ENCODE assay signal across 8 cellular contexts in genomic region chr12:9798008-9798619, GRCh38. TPM values are rescaled to one million over a fixed set of nuclear protein-coding genes. Genes with fewer than 3 reads are reported as not detected.
A peak's percentile ranks its signal among the peaks of the same experiment; 100 is the strongest.
DNase-seq lines count a peak whose midpoint lies in the region; ATAC-seq and TF ChIP-seq lines count a peak whose summit lies in the region.

No MANE protein-coding gene starts in this region.

- H3K9me3 Mint-ChIP-seq in CD8-positive, alpha-beta T cell: no peaks in the 10 kb centered on the region

- no peaks in the 10 kb centered on the region for H3K27me3 ChIP-seq in CD8-positive, alpha-beta T cell (ENCODE audit: insufficient read depth, low read length)
- H3K27me3 ChIP-seq in iPS DF 6.9 (ENCODE audit: control insufficient read depth, insufficient read depth, low read length) (no peaks in the 10 kb centered on the region), suprapubic skin (no peaks in the 10 kb centered on the region)

- no peak for TF ChIP-seq EP300 in suprapubic skin (IDR thresholded peaks at IDR 0.05)

- H3K36me3 Mint-ChIP-seq in CD8-positive, alpha-beta T cell: no peaks in the 10 kb centered on the region

- no peak for TF ChIP-seq POLR2A in suprapubic skin (IDR thresholded peaks at IDR 0.05)

- H3K36me3 ChIP-seq in CD8-positive, alpha-beta T cell (ENCODE audit: insufficient read depth, low read length): no peaks in the 10 kb centered on the region
- H3K36me3 ChIP-seq in iPS DF 6.9 (ENCODE audit: control insufficient read depth, insufficient read depth, low read length): no peaks in the 10 kb centered on the region
- H3K36me3 ChIP-seq in suprapubic skin: no peaks in the 10 kb centered on the region

- POLR2A ChIA-PET in CD8-positive, alpha-beta T cell (lab: Charles Lee): interaction anchor here (0.7 to 6.3 kb wide), 9 partner anchors 16 to 56 kb away, joined by 3 to 42 read pairs (median 6); partner anchors contain the start of gene CD69
- POLR2A ChIA-PET in RWPE1 (lab: Yijun Ruan, JAX; ENCODE audit: low non-redundant PET): no interaction called here

- peak; percentile 86 for TF ChIP-seq CTCF in CD8-positive, alpha-beta T cell (IDR thresholded peaks at IDR 0.05)
- TF ChIP-seq CTCF in RWPE1 (conservative IDR thresholded peaks at IDR 0.05; ENCODE audit: low read depth) (no peak), suprapubic skin (IDR thresholded peaks at IDR 0.05) (peak in 1 of 2 donors; percentile 35)

- H3K4me1 ChIP-seq in CD8-positive, alpha-beta T cell (ENCODE audit: insufficient read depth, low read length): peaks cover 48% of the 10 kb centered on the region
- H3K4me1 ChIP-seq in iPS DF 6.9 (ENCODE audit: control insufficient read depth, insufficient read depth, low read length) (no peaks in the 10 kb centered on the region), suprapubic skin (no peaks in the 10 kb centered on the region)

- H3K27ac Mint-ChIP-seq in CD8-positive, alpha-beta T cell: peak overlapping the region; percentile 46

- H3K4me3 Mint-ChIP-seq in CD8-positive, alpha-beta T cell: no peak overlapping the region

- WGBS in iPS DF 6.9 (ENCODE audit: insufficient coverage, insufficient read length): 100% methylated on average over 1 of the region's 6 CpGs
- 62% methylated on average over 6 of the region's 6 CpGs for WGBS in suprapubic skin

- CTCF ChIA-PET in CD8-positive, alpha-beta T cell (lab: Charles Lee): interaction anchor here (0.6 to 10.4 kb wide), 34 partner anchors 9 to 467 kb away, joined by 3 to 483 read pairs (median 4); partner anchors contain the start of gene CD69
- CTCF ChIA-PET in RWPE1 (lab: Yijun Ruan, JAX): interaction anchor here (0.5 to 3.3 kb wide), 4 partner anchors 10 to 129 kb away, joined by 3 to 23 read pairs (median 3); no protein-coding TSS in a partner anchor

- H3K27me3 Mint-ChIP-seq in CD8-positive, alpha-beta T cell (ENCODE audit: low read depth): no peaks in the 10 kb centered on the region

- no peaks in the 10 kb centered on the region for H3K9me3 ChIP-seq in CD8-positive, alpha-beta T cell (ENCODE audit: low read length)
- H3K9me3 ChIP-seq in iPS DF 6.9 (ENCODE audit: control insufficient read depth, insufficient read depth, low read length) (no peaks in the 10 kb centered on the region), suprapubic skin (no peaks in the 10 kb centered on the region)

- intact Hi-C loops in CD8-positive, alpha-beta T cell (cut with DNase I, micrococcal nuclease): loop anchor here (1.0 to 5.0 kb wide), 6 partner anchors 48 to 466 kb away; no protein-coding TSS in a partner anchor

- peaks cover 43% of the 10 kb centered on the region for H3K4me1 Mint-ChIP-seq in CD8-positive, alpha-beta T cell (ENCODE audit: low read depth)

- no peak overlapping the region for H3K4me3 ChIP-seq in CD8-positive, alpha-beta T cell (ENCODE audit: low read depth, low read length)
- H3K4me3 ChIP-seq in iPS DF 6.9 (ENCODE audit: low read length) (no peak overlapping the region), suprapubic skin (no peak overlapping the region)

- no peak overlapping the region for H3K27ac ChIP-seq in CD8-positive, alpha-beta T cell (ENCODE audit: low read depth, low read length)
- H3K27ac ChIP-seq in RWPE1: no peak overlapping the region
- H3K27ac ChIP-seq in iPS DF 6.9 (ENCODE audit: low read length): no peak overlapping the region
- no peak overlapping the region for H3K27ac ChIP-seq in suprapubic skin

- peak; percentile 37 to 75 (median 64) for DNase-seq in CD8-positive, alpha-beta T cell
- DNase-seq in RWPE1 (ENCODE audit: low spot score) (peak; percentile 41), iPS DF 6.9 (ENCODE audit: low read depth, low spot score) (peak; percentile 76), suprapubic skin (ENCODE audit: low spot score in 2 of 2) (no peak)
- peak; percentile 55 for DNase-seq in activated gamma-delta T cell treated with anti-CD3 and anti-CD28 coated beads, Interleukin-2, amount 50 U/mL, for 16 hours (ENCODE audit: low read depth)
- DNase-seq in stimulated activated CD4-positive, alpha-beta T cell treated with anti-CD3 and anti-CD28 coated beads, TNF-alpha, amount 100 ng/mL, for 1 hour (ENCODE audit: low read depth in 3 of 3, low spot score in 1 of 3): peak in 2 of 3 donors; percentile 36 to 42

- ATAC-seq in CD8-positive, alpha-beta T cell: peak; percentile 95
- ATAC-seq in GM19452 (IDR thresholded peaks at IDR 0.05; ENCODE audit: unreplicated experiment): peak; percentile 94
- ATAC-seq in HG03457 (IDR thresholded peaks at IDR 0.05; ENCODE audit: unreplicated experiment): peak; percentile 81

RNA-seq across cellular contexts. Expression of gene KLRF1, which starts 29.2 kb away (rescaled TPM):
- total RNA-seq in CD8-positive, alpha-beta T cell: under 1 TPM; 0.78 to 0.92 TPM
- not detected for total RNA-seq in suprapubic skin

RNA-seq across cellular contexts. Expression of gene CD69, which starts 37.4 kb away (rescaled TPM):
- total RNA-seq in CD8-positive, alpha-beta T cell: 100 to 1,000 TPM; 502 to 504 TPM
- 1 to 10 TPM in 3 of 4 donors, under 1 TPM in 1; 0.93 to 2.7 (median 1.7) TPM for total RNA-seq in suprapubic skin

Comparison
In these comparisons a context has a peak if more than half of its experiments do, and no peak if none do; other contexts are left out.
1. DNase-seq: peak in CD8-positive, alpha-beta T cell (7 of 7), RWPE1 (single experiment), activated gamma-delta T cell treated with anti-CD3 and anti-CD28 coated beads, Interleukin-2, amount 50 U/mL, for 16 hours (single experiment), iPS DF 6.9 (single experiment) and stimulated activated CD4-positive, alpha-beta T cell treated with anti-CD3 and anti-CD28 coated beads, TNF-alpha, amount 100 ng/mL, for 1 hour (2 of 3); none in suprapubic skin (0 of 2).
2. RNA of gene CD69, which starts 37.4 kb away (total RNA-seq): 502 to 504 TPM in CD8-positive, alpha-beta T cell; 0.93 to 2.7 TPM in suprapubic skin; every median in the first group is over 100 times any median in the second.
3. Peak in every context shown above with its lines, with median percentiles within 50 percentile points of each other: ATAC-seq.